In genomic region chr4:48546336-48546735, GRCh38 we compare ENCODE assay signal across 8 cellular contexts. TPM values are rescaled to one million over a fixed set of nuclear protein-coding genes. Genes with fewer than 3 reads are reported as not detected.
DNase-seq lines count a peak whose midpoint lies in the region; ATAC-seq and TF ChIP-seq lines count a peak whose summit lies in the region.

No MANE protein-coding gene starts in this region.

- H3K4me3 ChIP-seq in HAP-1 (no peak overlapping the region), esophagus muscularis mucosa (no peak overlapping the region)

- TF ChIP-seq POLR2A in esophagus muscularis mucosa (IDR thresholded peaks at IDR 0.05; ENCODE audit: low read depth), result no peak

- WGBS in esophagus muscularis mucosa, result 70% methylated on average over 2 of the region's 2 CpGs

- H3K9me3 ChIP-seq in HAP-1, result no peaks in the 10 kb centered on the region
- H3K9me3 ChIP-seq in esophagus muscularis mucosa, result no peaks in the 10 kb centered on the region

- DNase-seq in COR-L47 (lab: John Stamatoyannopoulos, UW), result peak; percentile 29
- peak; percentile 28 to 67 for DNase-seq in HAP-1 (ENCODE audit: low spot score in 2 of 2)
- DNase-seq in SK-MEL-5 (ENCODE audit: low read depth, low spot score), result peak; percentile 47
- DNase-seq in esophagus muscularis mucosa (ENCODE audit: extremely low spot score), result no peak
- DNase-seq in renal cortical epithelial cell (ENCODE audit: low read depth), result peak; percentile 54
- no peak for DNase-seq in effector CD4-positive, alpha-beta T cell

- peak; percentile 24 to 40 (median 33) for TF ChIP-seq CTCF in esophagus muscularis mucosa (IDR thresholded peaks at IDR 0.05)

- H3K36me3 ChIP-seq in HAP-1 (replicated peaks), result peaks cover 20% of the 10 kb centered on the region
- H3K36me3 ChIP-seq in esophagus muscularis mucosa, result peaks cover 35 to 95% (median 88%) of the 10 kb centered on the region in 4 donors

- ATAC-seq in GM19023 (IDR thresholded peaks at IDR 0.05; ENCODE audit: unreplicated experiment), result no peak
- no peak for ATAC-seq in GM21367 (IDR thresholded peaks at IDR 0.05; ENCODE audit: unreplicated experiment)

- H3K27me3 ChIP-seq in HAP-1 (ENCODE audit: low read depth) (no peaks in the 10 kb centered on the region), esophagus muscularis mucosa (no peaks in the 10 kb centered on the region)

- intact Hi-C loops in esophagus muscularis mucosa (cut with DNase I), result no loop called here

- no peak for TF ChIP-seq EP300 in esophagus muscularis mucosa (IDR thresholded peaks at IDR 0.05)

- H3K4me1 ChIP-seq in HAP-1 (no peaks in the 10 kb centered on the region), esophagus muscularis mucosa (no peaks in the 10 kb centered on the region)

- in situ Hi-C loops in HAP-1 (cut with MboI; ENCODE audit: low sequenced_read_pairs) (no loop called here), SK-MEL-5 (cut with HindIII; ENCODE audit: low pct_unique_long_range_greater_than_20kb, low sequenced_read_pairs) (no loop called here)

- no peak overlapping the region for H3K27ac ChIP-seq in esophagus muscularis mucosa (replicated peaks in 1 of 4)

RNA-seq across cellular contexts. Expression of gene ZAR1, which starts 56.3 kb away (rescaled TPM):
- total RNA-seq in SK-MEL-5 (2014; rRNA removed; shearing (Covaris generic)), result not detected in 2 replicates
- not detected in 2 replicates for polyA plus RNA-seq in SK-MEL-5 (2015; cell fraction: cytosol; rRNA removed)
- polyA plus RNA-seq in SK-MEL-5 (2015; cell fraction: nucleus; rRNA removed), result not detected in 2 replicates
- total RNA-seq in esophagus muscularis mucosa (not detected), renal cortical epithelial cell (0.17 TPM in 1 of 2 replicates, not detected in the other)

Comparison
In these comparisons a context has a peak if more than half of its experiments do, and no peak if none do; other contexts are left out.
1. DNase-seq: peak in COR-L47 (single experiment), HAP-1 (2 of 2), SK-MEL-5 (single experiment) and renal cortical epithelial cell (single experiment); none in esophagus muscularis mucosa (single experiment) and effector CD4-positive, alpha-beta T cell (single experiment).